ENCODE assay signal across 8 cellular contexts in the genomic region with DNA sequence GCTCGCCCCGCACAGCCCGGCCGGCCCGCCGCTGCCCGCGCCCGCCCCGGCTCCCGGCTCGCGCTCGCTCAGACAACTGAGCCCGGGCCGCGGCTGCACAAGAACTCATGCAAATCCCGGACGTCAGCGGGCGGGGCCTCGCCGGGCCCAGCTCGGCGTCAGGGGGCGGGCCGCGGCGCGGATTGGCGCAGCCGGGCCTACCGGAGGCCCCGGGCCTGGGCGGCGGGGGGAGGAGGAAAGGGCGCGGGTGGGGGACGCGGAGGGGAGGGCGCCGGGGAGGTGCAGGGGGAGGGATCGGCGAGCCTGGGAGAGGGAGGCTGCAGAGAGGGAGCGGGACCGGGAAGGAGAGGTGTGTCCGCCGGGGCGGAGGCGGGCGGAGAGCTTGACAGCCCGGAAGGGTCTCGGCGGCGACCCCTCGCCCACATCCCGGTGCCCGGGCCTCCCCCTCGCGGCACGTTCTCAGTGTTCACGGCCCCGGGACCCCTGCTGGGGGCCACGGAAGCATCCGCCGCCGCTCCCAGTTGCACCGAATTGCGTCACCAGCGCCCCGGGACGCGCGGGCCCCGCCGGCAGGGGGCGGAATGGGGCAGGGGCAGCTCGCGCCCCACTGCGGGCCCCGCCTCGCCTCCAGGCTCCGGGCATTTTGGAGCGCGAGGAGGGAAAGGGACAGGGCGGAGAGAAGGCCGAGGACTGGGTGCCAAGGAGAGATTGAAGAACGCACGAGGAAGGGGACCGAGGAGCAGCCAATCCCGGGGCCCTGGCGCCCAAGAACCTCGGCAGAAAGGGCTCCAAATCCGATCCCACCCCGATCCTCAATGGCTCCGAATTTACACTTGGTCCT. TPM values are rescaled to one million over a fixed set of nuclear protein-coding genes. Genes with fewer than 3 reads are reported as not detected.
DNase-seq lines count a peak whose midpoint lies in the region; ATAC-seq lines count a peak whose summit lies in the region.

A gene (minus strand): TSS at position 78 of the 841 bp plus-strand sequence. CDS start 189 bp downstream, outside the sequence.

- no peaks in the 10 kb centered on the region for H3K9me3 ChIP-seq in CD4-positive, CD25-positive, alpha-beta regulatory T cell (ENCODE audit: control insufficient read depth in 2 of 2, low read length in 2 of 2)
- no peaks in the 10 kb centered on the region for H3K9me3 ChIP-seq in endocrine pancreas (ENCODE audit: control insufficient read depth, low read length)
- no peaks in the 10 kb centered on the region for H3K9me3 ChIP-seq in mesodermal cell (ENCODE audit: control insufficient read depth, low read length)

- H3K27ac Mint-ChIP-seq in CD4-positive, CD25-positive, alpha-beta regulatory T cell: peak within 1 kb of the TSS; percentile 97 to 99 (median 98)
- H3K27ac Mint-ChIP-seq in activated CD8-positive, alpha-beta memory T cell treated with anti-CD3 and anti-CD28 coated beads, Interleukin-2, amount 10 ng/mL, durations not matched to agents 7 days and 5 days: peak within 1 kb of the TSS; percentile 96

- H3K27ac ChIP-seq in CD4-positive, CD25-positive, alpha-beta regulatory T cell (ENCODE audit: insufficient read depth, low read length, poor library complexity, severe bottlenecking): peak within 1 kb of the TSS; percentile 76
- peak within 1 kb of the TSS; percentile 72 for H3K27ac ChIP-seq in mesodermal cell (ENCODE audit: low read depth, low read length, severe bottlenecking)

- H3K27me3 Mint-ChIP-seq in CD4-positive, CD25-positive, alpha-beta regulatory T cell: peaks cover 47% of the 10 kb centered on the region
- H3K27me3 Mint-ChIP-seq in activated CD8-positive, alpha-beta memory T cell treated with anti-CD3 and anti-CD28 coated beads, Interleukin-2, amount 10 ng/mL, durations not matched to agents 7 days and 5 days: peaks cover 39% of the 10 kb centered on the region

- H3K4me3 Mint-ChIP-seq in CD4-positive, CD25-positive, alpha-beta regulatory T cell: peak within 1 kb of the TSS; percentile 93 to 99 (median 98)
- peak within 1 kb of the TSS; percentile 97 for H3K4me3 Mint-ChIP-seq in activated CD8-positive, alpha-beta memory T cell treated with anti-CD3 and anti-CD28 coated beads, Interleukin-2, amount 10 ng/mL, durations not matched to agents 7 days and 5 days

- peaks cover 5 to 60% (median 20%) of the 10 kb centered on the region in 4 donors for H3K4me1 Mint-ChIP-seq in CD4-positive, CD25-positive, alpha-beta regulatory T cell
- H3K4me1 Mint-ChIP-seq in activated CD8-positive, alpha-beta memory T cell treated with anti-CD3 and anti-CD28 coated beads, Interleukin-2, amount 10 ng/mL, durations not matched to agents 7 days and 5 days: peaks cover 36% of the 10 kb centered on the region

- H3K36me3 ChIP-seq in CD4-positive, CD25-positive, alpha-beta regulatory T cell (ENCODE audit: control insufficient read depth, insufficient read depth, low read length): peaks cover 6% of the 10 kb centered on the region
- H3K36me3 ChIP-seq in endocrine pancreas (ENCODE audit: control insufficient read depth, insufficient read depth, low read length) (no peaks in the 10 kb centered on the region), mesodermal cell (ENCODE audit: control insufficient read depth, insufficient read depth, low read length) (no peaks in the 10 kb centered on the region)

- H3K36me3 Mint-ChIP-seq in CD4-positive, CD25-positive, alpha-beta regulatory T cell: peaks cover 6% of the 10 kb centered on the region
- peaks cover 21% of the 10 kb centered on the region for H3K36me3 Mint-ChIP-seq in activated CD8-positive, alpha-beta memory T cell treated with anti-CD3 and anti-CD28 coated beads, Interleukin-2, amount 10 ng/mL, durations not matched to agents 7 days and 5 days

- H3K27me3 ChIP-seq in CD4-positive, CD25-positive, alpha-beta regulatory T cell (ENCODE audit: control insufficient read depth, insufficient read depth, low read length): no peaks in the 10 kb centered on the region
- H3K27me3 ChIP-seq in endocrine pancreas (ENCODE audit: control insufficient read depth, insufficient read depth, low read length): peaks cover 11% of the 10 kb centered on the region

- 1 to 2% methylated on average over 41 to 89 of the region's 96 CpGs for WGBS in mesodermal cell (ENCODE audit: insufficient coverage in 2 of 2), 2 experiments

- peak within 1 kb of the TSS; percentile 95 for H3K4me3 ChIP-seq in CD4-positive, CD25-positive, alpha-beta regulatory T cell (ENCODE audit: low read depth, low read length)
- H3K4me3 ChIP-seq in endocrine pancreas (ENCODE audit: control insufficient read depth, insufficient read depth, low read length) (peak within 1 kb of the TSS; percentile 80), mesodermal cell (ENCODE audit: extremely low read depth, insufficient read depth, low read length, poor library complexity, severe bottlenecking) (peak within 1 kb of the TSS; percentile 53)

- H3K9ac ChIP-seq in endocrine pancreas (ENCODE audit: control insufficient read depth, insufficient read depth, low read length): peak within 1 kb of the TSS; percentile 22

- DNase-seq in CD4-positive, CD25-positive, alpha-beta regulatory T cell: peak; percentile 87 to 92 (median 87)
- DNase-seq in HUDEP-2 (lab: John Stamatoyannopoulos, UW; ENCODE audit: unreplicated experiment in 76 of 76) (peak in 74 of 76 experiments; percentile 42 to 98 (median 88)), NOMO-1 treated with dmso at 0.1 percent for 144 hours (lab: John Stamatoyannopoulos, UW; ENCODE audit: unreplicated experiment) (peak; percentile 90)
- peak; percentile 94 for DNase-seq in activated CD8-positive, alpha-beta memory T cell treated with anti-CD3 and anti-CD28 coated beads, Interleukin-2, amount 10 ng/mL, durations not matched to agents 7 days and 5 days
- peak; percentile 74 for DNase-seq in stimulated activated CD8-positive, alpha-beta memory T cell treated with anti-CD3 and anti-CD28 coated beads, Interleukin-15, amount 100 ng/mL, for 24 hours (ENCODE audit: low read depth)

- H3K4me1 ChIP-seq in CD4-positive, CD25-positive, alpha-beta regulatory T cell (ENCODE audit: control insufficient read depth, insufficient read depth, low read length, poor library complexity, severe bottlenecking): peaks cover 82% of the 10 kb centered on the region
- H3K4me1 ChIP-seq in endocrine pancreas (ENCODE audit: control insufficient read depth, insufficient read depth, low read length): no peaks in the 10 kb centered on the region
- peaks cover 28% of the 10 kb centered on the region for H3K4me1 ChIP-seq in mesodermal cell (ENCODE audit: control insufficient read depth, insufficient read depth, low read length, poor library complexity, severe bottlenecking)

- CTCF ChIA-PET in activated CD8-positive, alpha-beta memory T cell treated with anti-CD3 and anti-CD28 coated beads, Interleukin-2, amount 10 ng/mL, durations not matched to agents 7 days and 5 days (lab: Charles Lee): interaction anchor here (0.7 to 4.0 kb wide), 30 partner anchors 11 to 423 kb away, joined by 3 to 44 read pairs (median 5); a partner anchor contains a TSS

- peaks cover 0 to 2% (median 0%) of the 10 kb centered on the region in 7 donors for H3K9me3 Mint-ChIP-seq in CD4-positive, CD25-positive, alpha-beta regulatory T cell
- no peaks in the 10 kb centered on the region for H3K9me3 Mint-ChIP-seq in activated CD8-positive, alpha-beta memory T cell treated with anti-CD3 and anti-CD28 coated beads, Interleukin-2, amount 10 ng/mL, durations not matched to agents 7 days and 5 days (ENCODE audit: low read depth)

- peak; percentile 79 to 81 for ATAC-seq in CD4-positive, CD25-positive, alpha-beta regulatory T cell (ENCODE audit: low read depth in 2 of 2)
- peak; percentile 68 for ATAC-seq in GM19463 (IDR thresholded peaks at IDR 0.05; ENCODE audit: unreplicated experiment)
- ATAC-seq in activated CD8-positive, alpha-beta memory T cell treated with anti-CD3 and anti-CD28 coated beads, Interleukin-2, amount 10 ng/mL, durations not matched to agents 7 days and 5 days: peak; percentile 81

RNA-seq across cellular contexts. Expression of the gene that starts here (rescaled TPM):
- 137 TPM for total RNA-seq in CD4-positive, CD25-positive, alpha-beta regulatory T cell
- polyA plus RNA-seq in CD4-positive, CD25-positive, alpha-beta regulatory T cell: 10 to 100 TPM in 1 of 4 donors, 1 to 10 TPM in 3; 2.9 to 10.0 (median 4.6) TPM
- total RNA-seq in activated CD8-positive, alpha-beta memory T cell treated with anti-CD3 and anti-CD28 coated beads, Interleukin-2, amount 10 ng/mL, durations not matched to agents 7 days and 5 days: 10 to 100 TPM; 28.3 to 36.7 TPM
- polyA plus RNA-seq in mesodermal cell (2013, experiment 1 of 2): 9.3 TPM
- 9.1 TPM for polyA plus RNA-seq in mesodermal cell (2013, experiment 2 of 2)

Comparison
In these comparisons a context has a peak if more than half of its experiments do, and no peak if none do; other contexts are left out.
1. Peak in every context shown above with its lines: DNase-seq, ATAC-seq, H3K4me3 ChIP-seq and H3K27ac ChIP-seq.